ENCODE assay signal across 8 cellular contexts in genomic region chr1:41666991-41667631, GRCh38.
DNase-seq lines count a peak whose midpoint lies in the region; ATAC-seq and TF ChIP-seq lines count a peak whose summit lies in the region.

No MANE protein-coding gene starts in this region.

- BruUV-seq in A673 (replicated peaks; lab: Mats Ljungman, UMichigan): no TSS peak

- peak; percentile 66 for ATAC-seq in HG02798 (IDR thresholded peaks at IDR 0.05; ENCODE audit: poor library complexity, unreplicated experiment)

- H3K4me1 ChIP-seq in A673 (ENCODE audit: insufficient read depth, low read length, poor library complexity, severe bottlenecking): peaks cover 10% of the 10 kb centered on the region

- no peaks in the 10 kb centered on the region for H3K27me3 ChIP-seq in A673 (replicated peaks; ENCODE audit: insufficient read depth, low read depth, low read length, poor library complexity)

- CTCF ChIA-PET in A673 (lab: Charles Lee): no interaction called here

- intact Hi-C loops in A673 (cut with micrococcal nuclease; ENCODE audit: unreplicated experiment): no loop called here

- H3K4me3 ChIP-seq in GM12864 (ENCODE audit: low read depth, low read length) (no peak overlapping the region), A673 (ENCODE audit: low read depth, low read length, poor library complexity, severe bottlenecking) (no peak overlapping the region)

- POLR2A ChIA-PET in A673 (lab: Charles Lee; ENCODE audit: low non-redundant PET): no interaction called here

- TF ChIP-seq CTCF in GM12864 (IDR thresholded peaks at IDR 0.05; ENCODE audit: low read depth, low read length, missing control alignments) (no peak), VCaP (conservative IDR thresholded peaks at IDR 0.05) (no peak), A673 (conservative IDR thresholded peaks at IDR 0.05; ENCODE audit: low read depth, low read length) (no peak)

- peak overlapping the region; percentile 60 for H3K27ac ChIP-seq in VCaP
- H3K27ac ChIP-seq in A673 (ENCODE audit: low read depth, low read length, poor library complexity, severe bottlenecking): no peak overlapping the region

- DNase-seq in GM12864 (ENCODE audit: low read depth) (peak; percentile 60), NCI-H2227 treated with DMSO at 0.1 percent for 48 hours (lab: John Stamatoyannopoulos, UW) (no peak), cerebellar nuclear complex (lab: John Stamatoyannopoulos, UW) (no peak), A673 (ENCODE audit: low spot score) (no peak)
- peak; percentile 41 for DNase-seq in central memory CD4-positive, alpha-beta T cell
- DNase-seq in stimulated activated CD8-positive, alpha-beta memory T cell treated with anti-CD3 and anti-CD28 coated beads, Interleukin-2, amount 100 ng/mL, for 48 hours (ENCODE audit: low read depth in 2 of 2): peak; percentile 58 to 61

- no peaks in the 10 kb centered on the region for H3K36me3 ChIP-seq in A673 (ENCODE audit: insufficient read depth, low read length, poor library complexity, severe bottlenecking)

- no peaks in the 10 kb centered on the region for H3K9me3 ChIP-seq in A673 (ENCODE audit: low read depth, low read length, poor library complexity, severe bottlenecking)

Comparison
In these comparisons a context has a peak if more than half of its experiments do, and no peak if none do; other contexts are left out.
1. DNase-seq: peak in GM12864 (single experiment), central memory CD4-positive, alpha-beta T cell (single experiment) and stimulated activated CD8-positive, alpha-beta memory T cell treated with anti-CD3 and anti-CD28 coated beads, Interleukin-2, amount 100 ng/mL, for 48 hours (2 of 2); none in NCI-H2227 treated with DMSO at 0.1 percent for 48 hours (single experiment), cerebellar nuclear complex (0 of 2) and A673 (single experiment).